In genomic region chr14:102708494-102708893, GRCh38 we compare ENCODE assay signal across 29 cellular contexts.
DNase-seq lines count a peak whose midpoint lies in the region; ATAC-seq, FAIRE-seq and TF ChIP-seq lines count a peak whose summit lies in the region.
"Had no signal": no experiment of that assay in that cellular context is flagged by ENCODE, and none has a peak within 500 bp of the region (broad histone marks: within the 10 kb centered on the region; RNA-seq: fewer than 3 reads in every experiment).

No MANE protein-coding gene starts in this region.

- no peak overlapping the region for H2AFZ ChIP-seq in GM12878 (ENCODE audit: control insufficient read depth, low read depth, low read length)

- RAD21 ChIA-PET in GM12878 (lab: Charles Lee; ENCODE audit: unreplicated experiment) = interaction anchor here (0.5 to 2.7 kb wide), 3 partner anchors 13 to 111 kb away, joined by 4 to 28 read pairs (median 4); no protein-coding TSS in a partner anchor

- peak; percentile 55 for ATAC-seq in GM21367 (IDR thresholded peaks at IDR 0.05; ENCODE audit: unreplicated experiment)
- peak; percentile 93 for ATAC-seq in GM12878
- peak; percentile 86 to 99 for ATAC-seq in stimulated activated naive B cell treated with anti-CD40 and anti-IgM and Interleukin-4, amounts not matched to agents 10 μg/mL and 1 μg/mL and 100 μg/mL, for 72 hours (replicated peaks)
- ATAC-seq: gastrocnemius medialis; naive thymus-derived CD4-positive, alpha-beta T cell; sciatic nerve had no signal

- no peaks in the 10 kb centered on the region for H4K20me1 ChIP-seq in GM12878 (ENCODE audit: control insufficient read depth, insufficient read depth)

- FAIRE-seq in GM12878 (lab: Jason Lieb, UNC) = peak; percentile 96
- FAIRE-seq: kidney had no signal

- no peaks in the 10 kb centered on the region for H3K79me2 ChIP-seq in GM12878 (ENCODE audit: control insufficient read depth, insufficient read depth, low read length)

- BruUV-seq in GM12878 (replicated peaks; lab: Mats Ljungman, UMichigan) = no TSS peak

- TF ChIP-seq EP300 in GM12878 (IDR thresholded peaks at IDR 0.05; ENCODE audit: borderline replicate concordance in 1 of 2, control insufficient read depth in 1 of 2, low read depth in 2 of 2, low read length in 2 of 2) = peak in 1 of 2 experiments; percentile 24; a peak in 2 of 4 replicates

- TF ChIP-seq RAD21 in GM12878 (IDR thresholded peaks at IDR 0.05; ENCODE audit: insufficient read depth, low read depth, low read length) = 0 out of 2 replicates have a peak, but pooled peaks have one; percentile 4

- no peak for TF ChIP-seq CTCF in GM13976 (IDR thresholded peaks at IDR 0.05; ENCODE audit: borderline replicate concordance, control extremely low read depth, extremely low read depth, insufficient read depth, missing control alignments)
- TF ChIP-seq CTCF in GM12878 (IDR thresholded peaks at IDR 0.05 in 2 of 3, conservative IDR thresholded peaks at IDR 0.05 in 1 of 3; ENCODE audit: control insufficient read depth in 2 of 3, extremely low read depth in 1 of 3, insufficient read depth in 1 of 3, low read depth in 3 of 3, low read length in 3 of 3) = no peak

- peaks cover 1 to 6% of the 10 kb centered on the region in 2 experiments; a peak in 3 of 4 replicates for H3K36me3 ChIP-seq in GM12878 (ENCODE audit: control insufficient read depth in 2 of 2, insufficient read depth in 2 of 2, low read length in 1 of 2)
- peaks cover 28% of the 10 kb centered on the region for H3K36me3 ChIP-seq in HAP-1 (replicated peaks)
- H3K36me3 ChIP-seq: prostate gland, thyroid gland had no signal

- peak overlapping the region in 1 of 2 donors; percentile 8 for H3K4me3 Mint-ChIP-seq in stimulated activated naive B cell treated with anti-CD40 and anti-IgM and Interleukin-4, amounts not matched to agents 10 μg/mL and 1 μg/mL and 100 μg/mL, for 72 hours
- H3K4me3 Mint-ChIP-seq: activated CD4-positive, alpha-beta memory T cell treated with anti-CD3 and anti-CD28 coated beads, Interleukin-2, amount 10 ng/mL, durations not matched to agents 7 days and 5 days; HFFc6; naive thymus-derived CD4-positive, alpha-beta T cell had no signal

- H3K27me3 ChIP-seq in GM12878 (replicated peaks in 1 of 2; ENCODE audit: control insufficient read depth in 2 of 2, insufficient read depth in 2 of 2, low read length in 1 of 2) = no peaks in the 10 kb centered on the region
- no peaks in the 10 kb centered on the region for H3K27me3 ChIP-seq in HAP-1 (ENCODE audit: low read depth)
- H3K27me3 ChIP-seq: BLaER1 treated with 17β-estradiol and CSF1 and Interleukin-3, amounts not matched to agents 10 nM and 100 nM; gastrocnemius medialis; thyroid gland; vagina had no signal

- no peak overlapping the region for H3K4me2 ChIP-seq in GM12878 (ENCODE audit: control insufficient read depth, insufficient read depth)
- H3K4me2 ChIP-seq: BLaER1 treated with 17β-estradiol and CSF1 and Interleukin-3, amounts not matched to agents 10 nM and 100 nM; KMS-11 had no signal

- no peak overlapping the region for H3K4me3 ChIP-seq in GM12878
- H3K4me3 ChIP-seq in HAP-1 = no peak overlapping the region
- H3K4me3 ChIP-seq: BLaER1 treated with 17β-estradiol and CSF1 and Interleukin-3, amounts not matched to agents 10 nM and 100 nM; gastrocnemius medialis; prostate gland; thyroid gland; vagina had no signal

- no peaks in the 10 kb centered on the region for H3K9me3 Mint-ChIP-seq in stimulated activated naive B cell treated with anti-CD40 and anti-IgM and Interleukin-4, amounts not matched to agents 10 μg/mL and 1 μg/mL and 100 μg/mL, for 72 hours
- H3K9me3 Mint-ChIP-seq: naive thymus-derived CD4-positive, alpha-beta T cell had no signal

- TF ChIP-seq POLR2A in GM12878 (IDR thresholded peaks at IDR 0.05; ENCODE audit: low read depth, low read length) = no peak

- in situ Hi-C loops in GM13976 (cut with MboI; ENCODE audit: low sequenced_read_pairs, unreplicated experiment) (no loop called here), GM12878 (cut with MboI) (no loop called here), HAP-1 (cut with MboI; ENCODE audit: low sequenced_read_pairs) (no loop called here)

- H3K9ac ChIP-seq in GM12878 (ENCODE audit: control insufficient read depth, insufficient read depth, low read length) = no peak overlapping the region
- H3K9ac ChIP-seq: BLaER1 treated with 17β-estradiol and CSF1 and Interleukin-3, amounts not matched to agents 10 nM and 100 nM; KMS-11 had no signal

- intact Hi-C loops in GM12878 (cut with micrococcal nuclease; ENCODE audit: unreplicated experiment) = loop anchor here (2.0 kb wide), 1 partner anchor 56 kb away; no protein-coding TSS in a partner anchor

- peaks cover 14% of the 10 kb centered on the region; the same call in 2 of the 3 replicates for H3K9me3 ChIP-seq in GM12878 (replicated peaks; ENCODE audit: control insufficient read depth, insufficient read depth, low read length)
- no peaks in the 10 kb centered on the region for H3K9me3 ChIP-seq in HAP-1
- H3K9me3 ChIP-seq: gastrocnemius medialis, prostate gland, thyroid gland, vagina had no signal

- SMC1A ChIA-PET in GM12878 (lab: Charles Lee; ENCODE audit: uncharacterized antibody, unreplicated experiment) = interaction anchor here (0.8 to 2.7 kb wide), 8 partner anchors 10 to 114 kb away, joined by 3 to 30 read pairs (median 4); no protein-coding TSS in a partner anchor

- POLR2A ChIA-PET in GM12878 (lab: Charles Lee) = interaction anchor here (0.6 to 0.7 kb wide), 4 partner anchors 11 to 189 kb away, joined by 3 to 4 read pairs (median 4); no protein-coding TSS in a partner anchor

- CTCF ChIA-PET in GM12878 (lab: Yijun Ruan, JAX) = interaction anchor here (0.7 to 2.3 kb wide), 11 partner anchors 13 to 209 kb away, joined by 3 to 13 read pairs (median 3); no protein-coding TSS in a partner anchor

- peaks cover 9% of the 10 kb centered on the region for H3K4me1 ChIP-seq in GM12878 (ENCODE audit: control insufficient read depth, insufficient read depth, low read length)
- no peaks in the 10 kb centered on the region for H3K4me1 ChIP-seq in HAP-1
- H3K4me1 ChIP-seq: BLaER1 treated with 17β-estradiol and CSF1 and Interleukin-3, amounts not matched to agents 10 nM and 100 nM; gastrocnemius medialis; prostate gland; thyroid gland; vagina had no signal

- H3K27me3 Mint-ChIP-seq in stimulated activated naive B cell treated with anti-CD40 and anti-IgM and Interleukin-4, amounts not matched to agents 10 μg/mL and 1 μg/mL and 100 μg/mL, for 72 hours = no peaks in the 10 kb centered on the region
- H3K27me3 Mint-ChIP-seq: activated CD4-positive, alpha-beta memory T cell treated with anti-CD3 and anti-CD28 coated beads, Interleukin-2, amount 10 ng/mL, durations not matched to agents 7 days and 5 days; naive thymus-derived CD4-positive, alpha-beta T cell had no signal

- H3K4me1 Mint-ChIP-seq in stimulated activated naive B cell treated with anti-CD40 and anti-IgM and Interleukin-4, amounts not matched to agents 10 μg/mL and 1 μg/mL and 100 μg/mL, for 72 hours = peaks cover 3 to 8% of the 10 kb centered on the region in 2 donors
- H3K4me1 Mint-ChIP-seq: activated CD4-positive, alpha-beta memory T cell treated with anti-CD3 and anti-CD28 coated beads, Interleukin-2, amount 10 ng/mL, durations not matched to agents 7 days and 5 days; naive thymus-derived CD4-positive, alpha-beta T cell had no signal

- peak overlapping the region; percentile 82 for H3K27ac Mint-ChIP-seq in stimulated activated naive B cell treated with anti-CD40 and anti-IgM and Interleukin-4, amounts not matched to agents 10 μg/mL and 1 μg/mL and 100 μg/mL, for 72 hours
- H3K27ac Mint-ChIP-seq: activated CD4-positive, alpha-beta memory T cell treated with anti-CD3 and anti-CD28 coated beads, Interleukin-2, amount 10 ng/mL, durations not matched to agents 7 days and 5 days; HFFc6; naive thymus-derived CD4-positive, alpha-beta T cell had no signal

- peak overlapping the region; percentile 45 for H3K27ac ChIP-seq in GM12878 (ENCODE audit: control insufficient read depth, insufficient read depth)
- H3K27ac ChIP-seq: BLaER1 treated with 17β-estradiol and CSF1 and Interleukin-3, amounts not matched to agents 10 nM and 100 nM; gastrocnemius medialis; KMS-11; prostate gland; thyroid gland; vagina had no signal

- peak; percentile 73 for DNase-seq in GM13976 (ENCODE audit: low spot score)
- DNase-seq in GM12878 (ENCODE audit: low read depth, low spot score) = peak; percentile 88
- DNase-seq in stimulated activated naive B cell treated with anti-CD40 and anti-IgM and Interleukin-4, amounts not matched to agents 10 μg/mL and 1 μg/mL and 100 μg/mL, for 72 hours = peak; percentile 32
- DNase-seq in AG08395 (ENCODE audit: low spot score) = no peak
- DNase-seq in HAP-1 (ENCODE audit: low spot score in 2 of 2) = no peak
- no peak for DNase-seq in NCI-H446 treated with DMSO at 0.1 percent for 48 hours (lab: John Stamatoyannopoulos, UW)
- DNase-seq: activated CD4-positive, alpha-beta memory T cell treated with anti-CD3 and anti-CD28 coated beads, Interleukin-2, amount 10 ng/mL, durations not matched to agents 7 days and 5 days; activated CD8-positive, alpha-beta memory T cell treated with anti-CD3 and anti-CD28 coated beads, Interleukin-2, amount 50 U/mL, for 48 hours; activated naive CD4-positive, alpha-beta T cell treated with anti-CD3 and anti-CD28 coated beads, Interleukin-2, amount 50 U/mL, for 16 hours; DMS153; gastrocnemius medialis; GOT3; HFFc6; kidney; midbrain; MM.1S; naive thymus-derived CD4-positive, alpha-beta T cell; NCI-H1105 treated with DMSO at 0.1 percent for 48 hours; NCI-H1930; nucleus accumbens; Right ventricle myocardium superior; stimulated activated CD8-positive, alpha-beta memory T cell treated with anti-CD3 and anti-CD28 coated beads, Interleukin-4, amount 100 ng/mL, for 48 hours had no signal

- peaks cover 24 to 39% of the 10 kb centered on the region in 2 donors for H3K36me3 Mint-ChIP-seq in stimulated activated naive B cell treated with anti-CD40 and anti-IgM and Interleukin-4, amounts not matched to agents 10 μg/mL and 1 μg/mL and 100 μg/mL, for 72 hours

- 33% methylated on average over 9 of the region's 9 CpGs for WGBS in GM12878 (ENCODE audit: insufficient coverage, insufficient replicate concordance, low lambda C conversion rate, missing lambda C conversion rate)

TF ChIP-seq in GM12878, 131 proteins besides CTCF, POLR2A, EP300 and RAD21 (continues in another document):
- TF ChIP-seq BHLHE40 (IDR thresholded peaks at IDR 0.05; ENCODE audit: borderline replicate concordance in 1 of 2, low read depth in 2 of 2, low read length in 1 of 2) = peak; percentile 29 to 40; a peak in 2 of 4 replicates
- TF ChIP-seq PAX5 (IDR thresholded peaks at IDR 0.05; ENCODE audit: borderline replicate concordance, low read depth, low read length) = peak; percentile 79

Comparison
In these comparisons a context has a peak if more than half of its experiments do, and no peak if none do; other contexts are left out.
1. DNase-seq: peak in GM13976 (single experiment), GM12878 (single experiment) and stimulated activated naive B cell treated with anti-CD40 and anti-IgM and Interleukin-4, amounts not matched to agents 10 μg/mL and 1 μg/mL and 100 μg/mL, for 72 hours (single experiment); none in AG08395 (single experiment), HAP-1 (0 of 2) and NCI-H446 treated with DMSO at 0.1 percent for 48 hours (single experiment).
2. Peak in every context shown above with its lines, with median percentiles within 50 percentile points of each other: ATAC-seq.